In the genomic region with DNA sequence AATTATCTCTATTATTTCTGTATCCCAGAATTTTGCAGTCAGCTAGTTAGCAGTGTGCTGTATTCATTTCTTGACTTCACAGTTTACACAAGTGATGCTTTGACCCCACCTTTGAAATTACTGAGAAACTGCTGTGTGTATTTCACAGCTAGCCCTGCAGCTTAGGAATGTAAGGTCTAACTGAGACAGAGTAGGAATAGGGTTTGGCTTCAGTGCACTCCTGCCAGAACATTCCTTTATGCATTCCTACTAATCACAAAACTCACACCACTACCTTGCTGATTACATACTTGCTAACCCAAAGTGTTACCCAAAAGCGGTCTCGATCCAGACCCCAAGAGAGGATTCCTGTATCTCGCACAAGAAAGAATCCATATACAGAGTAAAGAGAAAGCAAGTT, we compare ENCODE assay signal across 16 cellular contexts.
DNase-seq lines count a peak whose midpoint lies in the region; ATAC-seq and TF ChIP-seq lines count a peak whose summit lies in the region.
"Had no signal": no experiment of that assay in that cellular context is flagged by ENCODE, and none has a peak within 500 bp of the region (broad histone marks: within the 10 kb centered on the region; RNA-seq: fewer than 3 reads in every experiment).

No MANE protein-coding gene starts in this region.

- H3K18ac ChIP-seq in mesendoderm (ENCODE audit: low read length) = no peak overlapping the region

- no peak overlapping the region for H2AK5ac ChIP-seq in mesendoderm (ENCODE audit: low read length)

- intact Hi-C loops in adrenal gland (cut with DNase I) = no loop called here

- no peak overlapping the region for H3K4me3 ChIP-seq in H7 (ENCODE audit: insufficient read depth, low read depth, low read length)
- H3K4me3 ChIP-seq in mesendoderm (ENCODE audit: low read length) = no peak overlapping the region
- no peak overlapping the region for H3K4me3 ChIP-seq in adrenal gland
- H3K4me3 ChIP-seq: BLaER1 had no signal

- DNase-seq in H7 = peak; percentile 9
- DNase-seq in astrocyte of the hippocampus (ENCODE audit: low read depth, low spot score) = peak; percentile 16
- peak; percentile 85 for DNase-seq in mesendoderm
- no peak for DNase-seq in progenitor cell of endocrine pancreas (ENCODE audit: low spot score, unreplicated experiment)
- DNase-seq in activated naive CD4-positive, alpha-beta T cell treated with anti-CD3 and anti-CD28 coated beads, Interleukin-2, amount 50 U/mL, for 72 hours (ENCODE audit: low spot score in 2 of 2) = no peak
- no peak for DNase-seq in NK-92 treated with Interleukin-12 subunit alpha and Interleukin-12 subunit beta, amount 100 ng/mL, for 24 hours (lab: John Stamatoyannopoulos, UW)
- no peak for DNase-seq in adrenal gland
- no peak for DNase-seq in NCI-H187 treated with DMSO at 0.1 percent for 48 hours (lab: John Stamatoyannopoulos, UW)
- DNase-seq: 8988T; Calu3; CD4-positive, alpha-beta memory T cell; DMS79 treated with DMSO at 0.1 percent for 48 hours; GF-D8; HCEC 1CT had no signal

- no peaks in the 10 kb centered on the region for H3K27me3 ChIP-seq in H7 (ENCODE audit: control insufficient read depth, insufficient read depth, low read length)
- no peaks in the 10 kb centered on the region for H3K27me3 ChIP-seq in mesendoderm (ENCODE audit: insufficient read depth, low read length, poor library complexity)
- H3K27me3 ChIP-seq in adrenal gland = no peaks in the 10 kb centered on the region
- H3K27me3 ChIP-seq: BLaER1 had no signal

- no peaks in the 10 kb centered on the region for H3K27me3 Mint-ChIP-seq in progenitor cell of endocrine pancreas
- H3K27me3 Mint-ChIP-seq: CD4-positive, alpha-beta memory T cell had no signal

- no peak overlapping the region for H4K8ac ChIP-seq in mesendoderm (ENCODE audit: low read depth, low read length)

- H3K27ac ChIP-seq in mesendoderm (ENCODE audit: low read depth, low read length) (no peak overlapping the region), adrenal gland (no peak overlapping the region)
- H3K27ac ChIP-seq: BLaER1 had no signal

- ATAC-seq in activated naive CD4-positive, alpha-beta T cell treated with anti-CD3 and anti-CD28 coated beads, Interleukin-2, amount 50 U/mL, for 72 hours = no peak

- H2BK5ac ChIP-seq in mesendoderm (ENCODE audit: low read length) = no peak overlapping the region

- H3K9me3 Mint-ChIP-seq in progenitor cell of endocrine pancreas (ENCODE audit: low read depth) = peaks cover 5% of the 10 kb centered on the region
- peaks cover 16 to 24% of the 10 kb centered on the region in 2 donors for H3K9me3 Mint-ChIP-seq in activated naive CD4-positive, alpha-beta T cell treated with anti-CD3 and anti-CD28 coated beads, Interleukin-2, amount 50 U/mL, for 72 hours

- H4K5ac ChIP-seq in mesendoderm (ENCODE audit: low read length) = no peak overlapping the region

- TF ChIP-seq CTCF in progenitor cell of endocrine pancreas (IDR thresholded peaks at IDR 0.05; ENCODE audit: unreplicated experiment) = no peak
- no peak for TF ChIP-seq CTCF in adrenal gland (IDR thresholded peaks at IDR 0.05)

- no peak overlapping the region for H3K4ac ChIP-seq in mesendoderm (ENCODE audit: low read depth, low read length)

- no peak overlapping the region for H3K4me2 ChIP-seq in mesendoderm (ENCODE audit: low read length)
- H3K4me2 ChIP-seq: BLaER1 had no signal

- no peak overlapping the region for H3K56ac ChIP-seq in mesendoderm (ENCODE audit: low read length)

- H3K79me1 ChIP-seq in mesendoderm (ENCODE audit: low read length) = no peaks in the 10 kb centered on the region

- H3K79me2 ChIP-seq in mesendoderm (ENCODE audit: control insufficient read depth, insufficient read depth, low read length) = no peaks in the 10 kb centered on the region

- H3K23ac ChIP-seq in mesendoderm (ENCODE audit: low read length) = no peak overlapping the region

- no peaks in the 10 kb centered on the region for H3K36me3 Mint-ChIP-seq in progenitor cell of endocrine pancreas (ENCODE audit: insufficient read depth)
- peaks cover 5 to 22% of the 10 kb centered on the region in 2 donors for H3K36me3 Mint-ChIP-seq in activated naive CD4-positive, alpha-beta T cell treated with anti-CD3 and anti-CD28 coated beads, Interleukin-2, amount 50 U/mL, for 72 hours
- H3K36me3 Mint-ChIP-seq: CD14-positive monocyte had no signal

- no peak overlapping the region for H2BK15ac ChIP-seq in mesendoderm (replicated peaks; ENCODE audit: low read depth)

- H3K9me3 ChIP-seq in adrenal gland (replicated peaks in 1 of 3) = no peaks in the 10 kb centered on the region

- H3K36me3 ChIP-seq in H7 (replicated peaks; ENCODE audit: control insufficient read depth, insufficient read depth, low read length) = no peaks in the 10 kb centered on the region
- H3K36me3 ChIP-seq in mesendoderm (ENCODE audit: control insufficient read depth, insufficient read depth, low read length) = no peaks in the 10 kb centered on the region
- no peaks in the 10 kb centered on the region for H3K36me3 ChIP-seq in adrenal gland (replicated peaks in 1 of 2)
- H3K36me3 ChIP-seq: BLaER1 had no signal

- H3K27ac Mint-ChIP-seq in progenitor cell of endocrine pancreas = peak overlapping the region; percentile 63
- H3K27ac Mint-ChIP-seq in activated naive CD4-positive, alpha-beta T cell treated with anti-CD3 and anti-CD28 coated beads, Interleukin-2, amount 50 U/mL, for 72 hours = no peak overlapping the region
- H3K27ac Mint-ChIP-seq: CD14-positive monocyte; CD4-positive, alpha-beta memory T cell had no signal

- H2BK120ac ChIP-seq in mesendoderm (ENCODE audit: low read depth, low read length) = no peak overlapping the region

- H3K9ac ChIP-seq in mesendoderm (ENCODE audit: low read length) = no peak overlapping the region
- H3K9ac ChIP-seq: BLaER1 had no signal

- H3K4me3 Mint-ChIP-seq in progenitor cell of endocrine pancreas (ENCODE audit: low read depth) = no peak overlapping the region
- H3K4me3 Mint-ChIP-seq: CD14-positive monocyte; CD4-positive, alpha-beta memory T cell had no signal

- H3K4me1 ChIP-seq in mesendoderm (ENCODE audit: control insufficient read depth, low read depth, low read length) (no peaks in the 10 kb centered on the region), adrenal gland (replicated peaks in 1 of 2) (no peaks in the 10 kb centered on the region)
- H3K4me1 ChIP-seq: BLaER1 had no signal

- no CpG with 5 or more reads among the region's 3 CpGs for WGBS in mesendoderm (ENCODE audit: extremely low coverage, insufficient coverage, low lambda C conversion rate)
- WGBS in adrenal gland, 4 donors = 77 to 90% (median 81%) methylated on average over 3 of the region's 3 CpGs

- no peak for TF ChIP-seq POLR2A in adrenal gland (IDR thresholded peaks at IDR 0.05)

- H3K4me1 Mint-ChIP-seq in progenitor cell of endocrine pancreas (ENCODE audit: low read depth) = peaks cover 9% of the 10 kb centered on the region
- H3K4me1 Mint-ChIP-seq: CD14-positive monocyte; CD4-positive, alpha-beta memory T cell had no signal

Comparison
In these comparisons a context has a peak if more than half of its experiments do, and no peak if none do; other contexts are left out.
1. DNase-seq: peak in H7 (single experiment), astrocyte of the hippocampus (single experiment) and mesendoderm (single experiment); none in progenitor cell of endocrine pancreas (single experiment), activated naive CD4-positive, alpha-beta T cell treated with anti-CD3 and anti-CD28 coated beads, Interleukin-2, amount 50 U/mL, for 72 hours (0 of 2), NK-92 treated with Interleukin-12 subunit alpha and Interleukin-12 subunit beta, amount 100 ng/mL, for 24 hours (single experiment), adrenal gland (0 of 7) and NCI-H187 treated with DMSO at 0.1 percent for 48 hours (single experiment).